In the genomic region with DNA sequence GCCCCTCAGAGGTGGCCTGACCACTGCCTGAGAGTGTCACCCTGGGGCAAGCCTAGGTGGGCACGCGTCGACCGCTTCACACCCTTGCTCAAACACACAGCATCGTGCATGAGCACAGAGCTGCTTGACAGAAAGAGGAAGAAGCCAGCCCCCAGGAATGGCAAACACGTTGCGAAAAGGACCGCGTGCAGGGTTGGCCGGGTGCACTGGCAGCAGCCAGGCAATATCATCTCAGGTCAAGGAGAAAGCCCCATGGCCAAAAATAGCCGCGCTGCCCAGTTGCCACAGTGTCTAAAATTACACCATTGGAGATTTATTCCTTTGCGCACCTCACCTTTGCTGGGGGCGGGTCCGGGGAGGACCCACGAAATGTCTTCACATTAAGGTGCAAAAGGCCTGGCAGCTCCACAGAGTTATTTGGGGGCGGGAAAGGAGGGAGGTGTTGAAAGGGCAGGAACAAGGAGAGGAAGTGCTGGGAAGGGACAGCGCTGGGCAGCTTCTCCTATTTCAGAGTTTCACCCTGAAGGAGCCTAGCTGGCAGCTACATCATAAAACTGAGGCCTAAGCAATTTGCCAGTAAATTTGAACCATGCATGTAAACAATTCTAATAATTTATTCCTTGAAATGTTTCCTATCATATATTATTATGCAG, we compare ENCODE assay signal across 19 cellular contexts. TPM values are rescaled to one million over a fixed set of nuclear protein-coding genes. Genes with fewer than 3 reads are reported as not detected.
A peak's percentile ranks its signal among the peaks of the same experiment; 100 is the strongest.
DNase-seq lines count a peak whose midpoint lies in the region; ATAC-seq, FAIRE-seq and TF ChIP-seq lines count a peak whose summit lies in the region.
"Had no signal": no experiment of that assay in that cellular context is flagged by ENCODE, and none has a peak within 500 bp of the region (broad histone marks: within the 10 kb centered on the region; RNA-seq: fewer than 3 reads in every experiment).

No MANE protein-coding gene starts in this region.

- no peaks in the 10 kb centered on the region for H3K27me3 Mint-ChIP-seq in astrocyte (ENCODE audit: low read depth, unreplicated experiment)

- H3K4ac ChIP-seq in mesenchymal stem cell (ENCODE audit: low read depth in 1 of 2, low read length in 2 of 2), result peak overlapping the region in 1 of 2 experiments; percentile 70

- peak overlapping the region; percentile 50 to 58 for H3K18ac ChIP-seq in mesenchymal stem cell (ENCODE audit: low read depth in 1 of 2, low read length in 2 of 2)

- peaks cover 26% of the 10 kb centered on the region for H3K4me1 Mint-ChIP-seq in astrocyte (ENCODE audit: low read depth, unreplicated experiment)
- H3K4me1 Mint-ChIP-seq: natural killer cell had no signal

- H3K4me1 ChIP-seq in astrocyte (ENCODE audit: insufficient read depth, low read length), result peaks cover 14% of the 10 kb centered on the region
- peaks cover 14% of the 10 kb centered on the region for H3K4me1 ChIP-seq in mesenchymal stem cell (ENCODE audit: control insufficient read depth, insufficient read depth, low read depth, low read length)
- H3K4me1 ChIP-seq in skeletal muscle tissue (ENCODE audit: control insufficient read depth in 3 of 3, insufficient read depth in 3 of 3, low read length in 3 of 3), result peaks cover 14 to 24% (median 18%) of the 10 kb centered on the region in 3 donors
- peaks cover 0 to 3% (median 0%) of the 10 kb centered on the region in 4 donors for H3K4me1 ChIP-seq in sigmoid colon
- H3K4me1 ChIP-seq: BE2C had no signal

- TF ChIP-seq POLR2A in sigmoid colon (IDR thresholded peaks at IDR 0.05), result no peak

- peak overlapping the region; percentile 42 for H3K9ac ChIP-seq in astrocyte (ENCODE audit: low read length)
- H3K9ac ChIP-seq in mesenchymal stem cell (ENCODE audit: low read length), result no peak overlapping the region
- H3K9ac ChIP-seq in skeletal muscle tissue (ENCODE audit: low read depth in 1 of 3, low read length in 3 of 3), result peak overlapping the region; percentile 7 to 69 (median 54)

- H2AK5ac ChIP-seq in mesenchymal stem cell (ENCODE audit: low read length, severe bottlenecking), result peak overlapping the region; percentile 23

- DNase-seq in M059J (ENCODE audit: low read depth) (peak; percentile 51), astrocyte (ENCODE audit: low read depth) (no peak), mesenchymal stem cell (no peak), sigmoid colon (no peak)
- DNase-seq in effector CD4-positive, alpha-beta T cell, result no peak
- DNase-seq: activated gamma-delta T cell treated with Interleukin-2 at 50 U/mL for 16 hours, BE2C, GDM1, MM.1S, natural killer cell, NCI-H2081 treated with DMSO at 0.1 percent for 48 hours, NCI-H524, retina, SHP77 treated with DMSO at 0.1 percent for 48 hours had no signal

- H4K8ac ChIP-seq in mesenchymal stem cell (ENCODE audit: low read length), result peak overlapping the region; percentile 41

- peaks cover 16% of the 10 kb centered on the region for H3K79me1 ChIP-seq in mesenchymal stem cell (replicated peaks; ENCODE audit: low read length, poor library complexity, severe bottlenecking)

- intact Hi-C loops in sigmoid colon (cut with DNase I), result no loop called here

- peaks cover 2% of the 10 kb centered on the region for H3K9me3 Mint-ChIP-seq in astrocyte (ENCODE audit: unreplicated experiment)

- no peak for TF ChIP-seq CTCF in astrocyte (IDR thresholded peaks at IDR 0.05; ENCODE audit: insufficient read depth, low read depth, low read length)
- no peak for TF ChIP-seq CTCF in sigmoid colon (IDR thresholded peaks at IDR 0.05)

- peak overlapping the region; percentile 47 for H3K4me3 Mint-ChIP-seq in astrocyte (ENCODE audit: unreplicated experiment)
- H3K4me3 Mint-ChIP-seq: natural killer cell had no signal

- H2BK12ac ChIP-seq in mesenchymal stem cell (ENCODE audit: low read length in 2 of 2), result peak overlapping the region in 1 of 2 experiments; percentile 23

- peak overlapping the region; percentile 83 for H2BK5ac ChIP-seq in mesenchymal stem cell (ENCODE audit: low read depth, low read length, poor library complexity, severe bottlenecking)

- no peak overlapping the region for H3K23ac ChIP-seq in mesenchymal stem cell (ENCODE audit: low read length in 2 of 2)

- no peak for FAIRE-seq in astrocyte (lab: Jason Lieb, UNC)
- FAIRE-seq: D721Med, frontal cortex, GM12878 had no signal

- peak overlapping the region; percentile 80 for H3K4me2 ChIP-seq in astrocyte (ENCODE audit: low read length)
- H3K4me2 ChIP-seq in mesenchymal stem cell (ENCODE audit: low read length, poor library complexity, severe bottlenecking), result no peak overlapping the region

- no peak overlapping the region for H3K4me3 ChIP-seq in astrocyte (ENCODE audit: insufficient read depth, low read depth, low read length)
- no peak overlapping the region for H3K4me3 ChIP-seq in mesenchymal stem cell (ENCODE audit: insufficient read depth in 1 of 2, low read depth in 1 of 2, low read length in 2 of 2)
- peak overlapping the region in 2 of 3 donors; percentile 35 to 49 for H3K4me3 ChIP-seq in skeletal muscle tissue (ENCODE audit: low read length in 3 of 3)
- H3K4me3 ChIP-seq in sigmoid colon, result no peak overlapping the region
- H3K4me3 ChIP-seq: GM12878 had no signal

- H3K27ac ChIP-seq in astrocyte (ENCODE audit: low read depth, low read length), result peak overlapping the region; percentile 88
- peak overlapping the region; percentile 70 for H3K27ac ChIP-seq in mesenchymal stem cell (ENCODE audit: low read length, poor library complexity, severe bottlenecking)
- peak overlapping the region; percentile 77 for H3K27ac ChIP-seq in skeletal muscle tissue (ENCODE audit: low read depth, low read length)
- no peak overlapping the region for H3K27ac ChIP-seq in sigmoid colon

- no peak overlapping the region for H2BK15ac ChIP-seq in mesenchymal stem cell (ENCODE audit: low read depth, poor library complexity, severe bottlenecking)

- H3K9me3 ChIP-seq in astrocyte (ENCODE audit: insufficient read depth, low read depth, low read length) (no peaks in the 10 kb centered on the region), mesenchymal stem cell (ENCODE audit: control insufficient read depth, low read length) (no peaks in the 10 kb centered on the region), skeletal muscle tissue (ENCODE audit: control insufficient read depth in 3 of 3, low read length in 3 of 3) (peaks cover 0 to 2% (median 0%) of the 10 kb centered on the region in 3 donors), sigmoid colon (no peaks in the 10 kb centered on the region)
- H3K9me3 ChIP-seq: BE2C had no signal

- H3K36me3 Mint-ChIP-seq in astrocyte (ENCODE audit: low read depth, unreplicated experiment), result peaks cover 17% of the 10 kb centered on the region
- H3K36me3 Mint-ChIP-seq: natural killer cell had no signal

- peaks cover 7% of the 10 kb centered on the region for H3K36me3 ChIP-seq in astrocyte (ENCODE audit: insufficient read depth, low read length)
- H3K36me3 ChIP-seq in mesenchymal stem cell (ENCODE audit: control insufficient read depth in 1 of 2, insufficient read depth in 2 of 2, low read depth in 1 of 2, low read length in 2 of 2), result peaks cover 0 to 42% of the 10 kb centered on the region in 2 experiments
- no peaks in the 10 kb centered on the region for H3K36me3 ChIP-seq in skeletal muscle tissue (ENCODE audit: control insufficient read depth in 3 of 3, insufficient read depth in 3 of 3, low read length in 3 of 3)
- H3K36me3 ChIP-seq in sigmoid colon, result peaks cover 0 to 24% (median 0%) of the 10 kb centered on the region in 4 donors
- H3K36me3 ChIP-seq: BE2C had no signal

- H4K20me1 ChIP-seq in astrocyte (ENCODE audit: insufficient read depth, low read length), result no peaks in the 10 kb centered on the region

- no peak overlapping the region for H3K14ac ChIP-seq in mesenchymal stem cell (ENCODE audit: low read length in 2 of 2)

- no peak for TF ChIP-seq EP300 in sigmoid colon (IDR thresholded peaks at IDR 0.05)

- no peak for ATAC-seq in GM18868 (IDR thresholded peaks at IDR 0.05; ENCODE audit: unreplicated experiment)
- ATAC-seq: GM12878, natural killer cell had no signal

- peaks cover 11% of the 10 kb centered on the region for H3K79me2 ChIP-seq in astrocyte (ENCODE audit: insufficient read depth, low read length)

- H4K91ac ChIP-seq in mesenchymal stem cell (ENCODE audit: low read length), result no peak overlapping the region

- no peak overlapping the region for H2BK120ac ChIP-seq in mesenchymal stem cell (ENCODE audit: low read depth, low read length)

- H2AFZ ChIP-seq in astrocyte (ENCODE audit: low read depth, low read length) (peak overlapping the region; percentile 14), mesenchymal stem cell (ENCODE audit: low read depth, low read length) (no peak overlapping the region)

- 91% methylated on average over 17 of the region's 18 CpGs for WGBS in mesenchymal stem cell
- WGBS in sigmoid colon, 2 donors, result 68 to 89% methylated on average over 18 of the region's 18 CpGs

- H3K27me3 ChIP-seq in astrocyte (ENCODE audit: insufficient read depth, low read length), result no peaks in the 10 kb centered on the region
- H3K27me3 ChIP-seq in mesenchymal stem cell (ENCODE audit: control insufficient read depth in 1 of 2, insufficient read depth in 1 of 2, low read length in 2 of 2), result no peaks in the 10 kb centered on the region
- H3K27me3 ChIP-seq in skeletal muscle tissue (ENCODE audit: control insufficient read depth in 3 of 3, insufficient read depth in 3 of 3, low read length in 3 of 3), result no peaks in the 10 kb centered on the region
- H3K27me3 ChIP-seq in sigmoid colon, result no peaks in the 10 kb centered on the region

- peak overlapping the region; percentile 99 for H3K27ac Mint-ChIP-seq in astrocyte (ENCODE audit: unreplicated experiment)
- H3K27ac Mint-ChIP-seq: natural killer cell had no signal

RNA-seq across cellular contexts. Expression of a gene that starts 44.7 kb away (rescaled TPM):
- total RNA-seq in M059J (2014; rRNA removed; shearing (Covaris generic)), result 34.1 and 37.8 TPM in 2 replicates
- total RNA-seq in astrocyte (59.0 and 75.8 TPM in 2 replicates), skeletal muscle tissue (12.0 TPM), sigmoid colon (10 to 100 TPM; 24.0 to 47.9 (median 31.0) TPM)
- 117 TPM for polyA plus RNA-seq in mesenchymal stem cell (2013, experiment 1 of 2)
- polyA plus RNA-seq in mesenchymal stem cell (2013, experiment 2 of 2), result 115 TPM
- 10 to 100 TPM; 12.6 to 20.0 (median 12.9) TPM for polyA plus RNA-seq in sigmoid colon
- total RNA-seq: natural killer cell had no signal

Comparison
In these comparisons a context has a peak if more than half of its experiments do, and no peak if none do; other contexts are left out.
1. H3K27ac ChIP-seq: peak in astrocyte (single experiment), mesenchymal stem cell (single experiment) and skeletal muscle tissue (single experiment); none in sigmoid colon (0 of 4).
2. H3K4me3 ChIP-seq: peak in skeletal muscle tissue (2 of 3); none in astrocyte (single experiment), mesenchymal stem cell (0 of 2) and sigmoid colon (0 of 4).